8 cellular contexts compared by ENCODE assay signal in genomic region chr19:14375055-14375581, GRCh38. TPM values are rescaled to one million over a fixed set of nuclear protein-coding genes. Genes with fewer than 3 reads are reported as not detected.
DNase-seq lines count a peak whose midpoint lies in the region; ATAC-seq and TF ChIP-seq lines count a peak whose summit lies in the region.

No MANE protein-coding gene starts in this region.

- intact Hi-C loops in adrenal gland (cut with DNase I): no loop called here

- H3K9me3 Mint-ChIP-seq in osteocyte (ENCODE audit: unreplicated experiment): no peaks in the 10 kb centered on the region

- no peak for TF ChIP-seq POLR2A in adrenal gland (IDR thresholded peaks at IDR 0.05)

- H3K27ac ChIP-seq in adrenal gland (peak overlapping the region in 4 of 5 donors; percentile 5 to 80 (median 58)), muscle layer of duodenum (ENCODE audit: low read length) (peak overlapping the region; percentile 76), SK-N-SH (ENCODE audit: low read depth in 2 of 2, low read length in 1 of 2) (no peak overlapping the region)

- no peaks in the 10 kb centered on the region for H3K27me3 Mint-ChIP-seq in osteocyte (ENCODE audit: unreplicated experiment)

- no peaks in the 10 kb centered on the region for H3K79me2 ChIP-seq in SK-N-SH (ENCODE audit: insufficient read depth)

- H3K9me3 ChIP-seq in adrenal gland (replicated peaks in 1 of 3) (no peaks in the 10 kb centered on the region), muscle layer of duodenum (ENCODE audit: control insufficient read depth in 1 of 2, low read length in 2 of 2) (no peaks in the 10 kb centered on the region), SK-N-SH (no peaks in the 10 kb centered on the region)

- H3K4me3 Mint-ChIP-seq in osteocyte (ENCODE audit: unreplicated experiment): no peak overlapping the region

- WGBS in adrenal gland, 4 donors: 28 to 40% (median 38%) methylated on average over 7 to 12 of the region's 12 CpGs
- WGBS in SK-N-SH (ENCODE audit: low lambda C conversion rate): 87% methylated on average over 5 of the region's 12 CpGs

- H3K9me2 ChIP-seq in SK-N-SH: no peaks in the 10 kb centered on the region

- no peak overlapping the region for H3K9ac ChIP-seq in SK-N-SH

- no peak for ATAC-seq in HG03442 (IDR thresholded peaks at IDR 0.05; ENCODE audit: unreplicated experiment)

- TF ChIP-seq CTCF in GM06990 (IDR thresholded peaks at IDR 0.05; ENCODE audit: insufficient read depth, low read length, poor library complexity, severe bottlenecking) (no peak), adrenal gland (IDR thresholded peaks at IDR 0.05) (no peak), osteocyte (IDR thresholded peaks at IDR 0.05) (no peak), SK-N-SH (IDR thresholded peaks at IDR 0.05) (no peak)

- no peaks in the 10 kb centered on the region for H3K27me3 ChIP-seq in GM06990 (replicated peaks; ENCODE audit: control insufficient read depth, insufficient read depth, low read length)
- H3K27me3 ChIP-seq in adrenal gland: no peaks in the 10 kb centered on the region
- H3K27me3 ChIP-seq in muscle layer of duodenum (ENCODE audit: low read depth, low read length): no peaks in the 10 kb centered on the region
- no peaks in the 10 kb centered on the region for H3K27me3 ChIP-seq in SK-N-SH (ENCODE audit: insufficient read depth)

- no peak for TF ChIP-seq RAD21 in SK-N-SH (IDR thresholded peaks at IDR 0.05; ENCODE audit: low read length)

- TF ChIP-seq EP300 in SK-N-SH (IDR thresholded peaks at IDR 0.05; ENCODE audit: borderline replicate concordance in 1 of 2, low read depth in 1 of 2, low read length in 1 of 2): no peak

- POLR2A ChIA-PET in SK-N-SH (lab: Yijun Ruan, JAX): no interaction called here

- H3K27ac Mint-ChIP-seq in osteocyte (ENCODE audit: unreplicated experiment): no peak overlapping the region

- H3K4me3 ChIP-seq in GM06990 (replicated peaks; ENCODE audit: low read depth, low read length) (no peak overlapping the region), adrenal gland (no peak overlapping the region), muscle layer of duodenum (ENCODE audit: low read depth in 1 of 2, low read length in 2 of 2) (peak overlapping the region; percentile 13 to 51), SK-N-SH (ENCODE audit: low read depth in 2 of 2, low read length in 1 of 2) (no peak overlapping the region)

- H3K4me1 ChIP-seq in adrenal gland (replicated peaks in 1 of 2) (peaks cover 0 to 27% of the 10 kb centered on the region in 2 donors), muscle layer of duodenum (ENCODE audit: control insufficient read depth in 1 of 2, insufficient read depth in 2 of 2, low read length in 2 of 2) (peaks cover 0 to 27% of the 10 kb centered on the region in 2 donors), SK-N-SH (ENCODE audit: control insufficient read depth in 1 of 2, insufficient read depth in 2 of 2, low read depth in 1 of 2, low read length in 1 of 2) (peaks cover 0 to 8% of the 10 kb centered on the region in 2 experiments; a peak in 2 of 4 replicates)

- no peaks in the 10 kb centered on the region for H3F3A ChIP-seq in SK-N-SH (replicated peaks; ENCODE audit: insufficient read depth)

- H3K36me3 ChIP-seq in GM06990 (ENCODE audit: control insufficient read depth, insufficient read depth, low read length) (no peaks in the 10 kb centered on the region), adrenal gland (replicated peaks in 1 of 2) (no peaks in the 10 kb centered on the region), muscle layer of duodenum (ENCODE audit: control insufficient read depth in 1 of 2, insufficient read depth in 2 of 2, low read length in 2 of 2) (no peaks in the 10 kb centered on the region), SK-N-SH (replicated peaks in 1 of 2; ENCODE audit: control insufficient read depth in 1 of 2, insufficient read depth in 2 of 2, low read length in 1 of 2) (no peaks in the 10 kb centered on the region)

- H3K4me1 Mint-ChIP-seq in osteocyte (ENCODE audit: unreplicated experiment): peaks cover 14% of the 10 kb centered on the region

- CTCF ChIA-PET in SK-N-SH (lab: Yijun Ruan, JAX): interaction anchor here (1.5 kb wide), 1 partner anchor 27 kb away, joined by 6 read pairs; no protein-coding TSS in a partner anchor

- H2AFZ ChIP-seq in SK-N-SH (ENCODE audit: low read depth): no peak overlapping the region

- H3K36me3 Mint-ChIP-seq in osteocyte (ENCODE audit: unreplicated experiment): no peaks in the 10 kb centered on the region

- H4K20me1 ChIP-seq in SK-N-SH (ENCODE audit: insufficient read depth): no peaks in the 10 kb centered on the region

- H3K4me2 ChIP-seq in SK-N-SH: no peak overlapping the region

- peak; percentile 69 for DNase-seq in GM06990 (ENCODE audit: extremely low read depth, insufficient read length)
- DNase-seq in SIG-M5 treated with dmso at 0.1 percent for 504 hours (lab: John Stamatoyannopoulos, UW; ENCODE audit: unreplicated experiment): peak; percentile 81
- peak in 4 of 7 donors; percentile 38 to 69 (median 52) for DNase-seq in adrenal gland
- DNase-seq in osteocyte (ENCODE audit: extremely low spot score, unreplicated experiment): no peak
- no peak for DNase-seq in NCI-H2171 (lab: John Stamatoyannopoulos, UW)
- no peak for DNase-seq in SK-N-SH

TF ChIP-seq in SK-N-SH, 30 proteins besides CTCF, POLR2A, EP300 and RAD21 (continues in another document):
- TF ChIP-seq FOXM1 (IDR thresholded peaks at IDR 0.05; ENCODE audit: low read depth) (no peak), TEAD4 (IDR thresholded peaks at IDR 0.05; ENCODE audit: borderline replicate concordance, insufficient read depth) (no peak), RCOR1 (IDR thresholded peaks at IDR 0.05; ENCODE audit: low read length) (no peak), USF2 (IDR thresholded peaks at IDR 0.05; ENCODE audit: borderline replicate concordance, low read depth, low read length) (no peak), PBX3 (IDR thresholded peaks at IDR 0.05) (no peak), MXI1 (IDR thresholded peaks at IDR 0.05; ENCODE audit: low read depth, low read length) (no peak), TAF1 (IDR thresholded peaks at IDR 0.05; ENCODE audit: borderline replicate concordance, low read depth, low read length) (no peak), GATA2 (CRISPR knock-in tag; IDR thresholded peaks at IDR 0.05) (no peak), SIN3A (IDR thresholded peaks at IDR 0.05; ENCODE audit: borderline replicate concordance, low read depth, low read length) (no peak), JUND (IDR thresholded peaks at IDR 0.05) (no peak), NFIC (IDR thresholded peaks at IDR 0.05; ENCODE audit: borderline replicate concordance) (no peak), MAX (IDR thresholded peaks at IDR 0.05; ENCODE audit: low read depth) (no peak), NRF1 (IDR thresholded peaks at IDR 0.05; ENCODE audit: low read depth, low read length) (no peak), SMC3 (IDR thresholded peaks at IDR 0.05; ENCODE audit: low read depth, low read length) (no peak), EZH2phosphoT487 (IDR thresholded peaks at IDR 0.05; ENCODE audit: borderline replicate concordance, low read depth) (no peak), CHD2 (IDR thresholded peaks at IDR 0.05; ENCODE audit: low read length, partially characterized antibody) (no peak)

RNA-seq across cellular contexts. Expression of gene ADGRE5, which starts 6.1 kb away (rescaled TPM):
- 100 to 1,000 TPM in 1 of 8 donors, 10 to 100 TPM in 7; 26.8 to 103 (median 71.5) TPM for total RNA-seq in adrenal gland
- 10 to 100 TPM; 11.7 to 25.8 (median 15.9) TPM for polyA plus RNA-seq in adrenal gland
- 2.0 and 2.1 TPM in 2 replicates for total RNA-seq in osteocyte
- 4.0 and 5.5 TPM in 2 replicates for polyA plus RNA-seq in SK-N-SH (2012; rRNA removed)
- polyA plus RNA-seq in SK-N-SH (2012; cell fraction: cytosol; rRNA removed): 2.7 and 3.2 TPM in 2 replicates
- polyA plus RNA-seq in SK-N-SH (2012; cell fraction: nucleus; rRNA removed): 11.3 TPM in 2 replicates

RNA-seq across cellular contexts. Expression of gene DDX39A, which starts 44.0 kb away (rescaled TPM):
- 10 to 100 TPM; 30.7 to 60.7 (median 40.9) TPM for total RNA-seq in adrenal gland
- polyA plus RNA-seq in adrenal gland: 100 to 1,000 TPM in 2 of 3 donors, 10 to 100 TPM in 1; 26.7 to 262 (median 126) TPM
- total RNA-seq in osteocyte: 66.0 and 71.0 TPM in 2 replicates
- 78.0 and 88.8 TPM in 2 replicates for polyA plus RNA-seq in SK-N-SH (2012; rRNA removed)
- 29.8 and 45.2 TPM in 2 replicates for polyA plus RNA-seq in SK-N-SH (2012; cell fraction: cytosol; rRNA removed)
- 401 and 481 TPM in 2 replicates for polyA plus RNA-seq in SK-N-SH (2012; cell fraction: nucleus; rRNA removed)

RNA-seq across cellular contexts. Expression of gene PKN1, which starts 58.0 kb away (rescaled TPM):
- total RNA-seq in adrenal gland: 100 to 1,000 TPM in 7 of 8 donors, 10 to 100 TPM in 1; 97.5 to 184 (median 137) TPM
- 100 to 1,000 TPM in 2 of 3 donors, 10 to 100 TPM in 1; 27.5 to 209 (median 118) TPM for polyA plus RNA-seq in adrenal gland
- 151 and 162 TPM in 2 replicates for total RNA-seq in osteocyte
- polyA plus RNA-seq in SK-N-SH (2012; rRNA removed): 68.0 and 99.6 TPM in 2 replicates
- 43.0 and 58.2 TPM in 2 replicates for polyA plus RNA-seq in SK-N-SH (2012; cell fraction: cytosol; rRNA removed)
- polyA plus RNA-seq in SK-N-SH (2012; cell fraction: nucleus; rRNA removed): 85.8 and 112 TPM in 2 replicates

Comparison
In these comparisons a context has a peak if more than half of its experiments do, and no peak if none do; other contexts are left out.
1. DNase-seq: peak in GM06990 (single experiment), SIG-M5 treated with dmso at 0.1 percent for 504 hours (single experiment) and adrenal gland (4 of 7); none in osteocyte (single experiment), NCI-H2171 (single experiment) and SK-N-SH (single experiment).
2. H3K4me3 ChIP-seq: peak in muscle layer of duodenum (2 of 2); none in GM06990 (single experiment), adrenal gland (0 of 4) and SK-N-SH (0 of 2).
3. H3K27ac ChIP-seq: peak in adrenal gland (4 of 5) and muscle layer of duodenum (single experiment); none in SK-N-SH (0 of 2).